In the genomic region with DNA sequence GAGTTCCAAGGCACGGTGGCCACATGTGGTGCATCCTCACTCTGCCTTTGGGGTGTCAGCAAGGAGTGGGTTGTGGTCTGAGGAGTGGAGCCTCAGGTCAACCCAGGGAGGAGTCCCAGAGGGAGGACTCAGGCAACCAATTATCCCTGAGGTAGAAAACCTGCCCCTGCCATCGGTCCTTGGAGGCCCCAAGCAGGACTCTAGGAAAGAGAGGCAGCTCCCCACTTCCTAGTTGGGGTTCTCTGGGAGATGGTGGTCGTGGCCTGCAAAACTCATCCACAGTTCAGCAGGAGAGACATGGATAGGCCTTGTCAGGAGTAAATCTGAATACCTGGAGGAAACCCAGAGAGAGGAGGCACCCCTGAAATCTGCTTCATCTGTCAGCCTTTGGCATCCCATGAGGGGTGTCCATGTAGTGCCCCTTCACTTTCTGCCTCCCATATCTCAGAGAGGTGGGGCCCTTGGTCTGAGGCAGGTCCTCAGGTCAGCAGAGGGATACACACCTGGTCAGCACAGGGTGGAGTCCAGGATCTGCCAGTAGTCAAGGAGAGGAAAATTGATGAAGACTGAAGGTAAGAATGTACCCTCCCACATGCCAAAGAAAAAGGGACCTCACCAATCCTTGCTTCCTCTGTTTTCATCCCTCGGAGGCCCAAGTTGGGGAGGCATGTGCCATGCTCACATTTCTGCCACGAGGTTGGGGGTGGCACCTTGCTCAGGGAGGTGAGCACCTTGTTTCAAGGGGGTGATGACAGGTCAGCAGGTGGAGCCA, we compare ENCODE assay signal across 1 cellular context.
TF ChIP-seq lines count a peak whose summit lies in the region.

No MANE protein-coding gene starts in this region.

TF ChIP-seq in IMR-90, 13 proteins besides CTCF, POLR2A, EP300 and RAD21:
- TF ChIP-seq MAFK (IDR thresholded peaks at IDR 0.05; ENCODE audit: low read depth, low read length) (no peak), MXI1 (IDR thresholded peaks at IDR 0.05; ENCODE audit: borderline replicate concordance, low read depth, low read length) (no peak), RCOR1 (IDR thresholded peaks at IDR 0.05; ENCODE audit: insufficient replicate concordance, low read length) (no peak), NFE2L2 (IDR thresholded peaks at IDR 0.05; ENCODE audit: low read depth, low read length) (no peak), MAZ (IDR thresholded peaks at IDR 0.05; ENCODE audit: borderline replicate concordance, low read depth, low read length) (no peak), BHLHE40 (IDR thresholded peaks at IDR 0.05; ENCODE audit: low read depth, low read length) (no peak), RFX5 (IDR thresholded peaks at IDR 0.05; ENCODE audit: low read depth, low read length) (no peak), CHD1 (IDR thresholded peaks at IDR 0.05; ENCODE audit: low read depth, low read length) (no peak), SMC3 (IDR thresholded peaks at IDR 0.05; ENCODE audit: low read depth, low read length) (no peak), CEBPB (IDR thresholded peaks at IDR 0.05; ENCODE audit: low read depth, low read length) (no peak), FOS (IDR thresholded peaks at IDR 0.05; ENCODE audit: low read depth, low read length) (no peak)
- TF ChIP-seq, protein P1, sequence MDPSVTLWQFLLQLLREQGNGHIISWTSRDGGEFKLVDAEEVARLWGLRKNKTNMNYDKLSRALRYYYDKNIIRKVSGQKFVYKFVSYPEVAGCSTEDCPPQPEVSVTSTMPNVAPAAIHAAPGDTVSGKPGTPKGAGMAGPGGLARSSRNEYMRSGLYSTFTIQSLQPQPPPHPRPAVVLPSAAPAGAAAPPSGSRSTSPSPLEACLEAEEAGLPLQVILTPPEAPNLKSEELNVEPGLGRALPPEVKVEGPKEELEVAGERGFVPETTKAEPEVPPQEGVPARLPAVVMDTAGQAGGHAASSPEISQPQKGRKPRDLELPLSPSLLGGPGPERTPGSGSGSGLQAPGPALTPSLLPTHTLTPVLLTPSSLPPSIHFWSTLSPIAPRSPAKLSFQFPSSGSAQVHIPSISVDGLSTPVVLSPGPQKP (IDR thresholded peaks at IDR 0.05; ENCODE audit: borderline replicate concordance, low read depth, low read length): no peak
- TF ChIP-seq, protein P2, sequence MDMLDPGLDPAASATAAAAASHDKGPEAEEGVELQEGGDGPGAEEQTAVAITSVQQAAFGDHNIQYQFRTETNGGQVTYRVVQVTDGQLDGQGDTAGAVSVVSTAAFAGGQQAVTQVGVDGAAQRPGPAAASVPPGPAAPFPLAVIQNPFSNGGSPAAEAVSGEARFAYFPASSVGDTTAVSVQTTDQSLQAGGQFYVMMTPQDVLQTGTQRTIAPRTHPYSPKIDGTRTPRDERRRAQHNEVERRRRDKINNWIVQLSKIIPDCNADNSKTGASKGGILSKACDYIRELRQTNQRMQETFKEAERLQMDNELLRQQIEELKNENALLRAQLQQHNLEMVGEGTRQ (IDR thresholded peaks at IDR 0.05; ENCODE audit: low read depth, low read length): no peak
